Comparison of ENCODE assay signal across 15 cellular contexts in the genomic region with DNA sequence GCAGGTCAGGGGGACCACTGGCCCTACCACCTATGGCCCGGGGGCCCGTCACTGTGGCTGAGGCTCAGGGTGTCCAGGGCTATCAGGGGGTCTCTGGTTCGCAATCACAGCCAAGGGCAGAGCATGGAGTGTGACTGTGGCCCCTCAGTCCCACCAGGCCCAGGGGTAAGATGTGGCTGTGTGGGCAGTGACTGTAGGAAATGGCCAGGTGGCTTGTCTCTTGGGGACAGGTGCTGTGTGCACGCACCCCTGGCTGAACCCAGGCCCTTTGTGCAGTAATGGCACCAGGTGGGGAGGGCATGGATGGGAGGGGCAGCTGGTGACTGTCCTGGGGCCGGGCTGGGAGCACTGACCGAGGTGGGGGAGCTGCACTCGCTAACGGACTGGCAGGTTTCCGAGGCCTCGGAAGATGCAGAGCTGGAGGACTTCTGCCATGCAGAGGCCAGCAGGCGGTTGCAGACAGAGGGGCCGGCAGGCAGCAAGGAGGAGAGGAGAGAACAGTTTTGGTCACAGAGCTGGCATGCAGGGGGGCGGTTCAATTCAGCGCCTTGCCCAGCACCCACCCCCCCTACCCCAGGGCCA. TPM values are rescaled to one million over a fixed set of nuclear protein-coding genes. Genes with fewer than 3 reads are reported as not detected.
"Had no signal": no experiment of that assay in that cellular context is flagged by ENCODE, and none has a peak within 500 bp of the region (broad histone marks: within the 10 kb centered on the region; RNA-seq: fewer than 3 reads in every experiment).

No MANE protein-coding gene starts in this region.

- H3K4me1 ChIP-seq: adrenal gland, parathyroid adenoma had no signal

- H3K27me3 ChIP-seq: adrenal gland, cardiac muscle cell, esophagus muscularis mucosa, tibial nerve, vagina had no signal

- H3K9me3 ChIP-seq: adrenal gland, esophagus muscularis mucosa, tibial nerve, vagina had no signal

- H3K4me3 ChIP-seq: adrenal gland, cardiac muscle cell, esophagus muscularis mucosa, lung, tibial nerve, vagina had no signal

- DNase-seq: activated CD4-positive, alpha-beta T cell treated with anti-CD3 and anti-CD28 coated beads for 1 hour; activated CD4-positive, alpha-beta T cell treated with anti-CD3 and anti-CD28 coated beads, Interleukin-2, amount 50 U/mL, for 48 hours; activated effector memory CD4-positive, alpha-beta T cell treated with anti-CD3 and anti-CD28 coated beads, Interleukin-2, amount 50 U/mL, for 16 hours; activated T-cell treated with anti-CD3 and anti-CD28 coated beads, Interleukin-2, amount 50 U/mL, for 24 hours; adrenal gland; midbrain; stimulated activated CD4-positive, alpha-beta T cell treated with anti-CD3 and anti-CD28 coated beads, Interleukin-2, amount 100 ng/mL, for 48 hours had no signal

- ATAC-seq: stimulated activated memory B cell treated with anti-CD40 and anti-IgM and Interleukin-4, amounts not matched to agents 10 μg/mL and 1 μg/mL and 100 μg/mL, for 72 hours had no signal

- H3K27ac ChIP-seq: adrenal gland, cardiac muscle cell, esophagus muscularis mucosa, parathyroid adenoma, tibial nerve, vagina had no signal

RNA-seq across cellular contexts. Expression of gene IL34, which starts 18.8 kb away (rescaled TPM):
- total RNA-seq: cardiac muscle cell; T-helper 1 cell treated with Interleukin-12 subunit alpha and Interleukin-12 subunit beta and Interleukin-4 antibody, amounts not matched to agents 30 ng/mL and 1 ng/mL, for 36 hours had no signal
